Comparison of ENCODE assay signal across 9 cellular contexts in genomic region chr17:82051776-82052637, GRCh38. TPM values are rescaled to one million over a fixed set of nuclear protein-coding genes. Genes with fewer than 3 reads are reported as not detected.
A peak's percentile ranks its signal among the peaks of the same experiment; 100 is the strongest.
DNase-seq lines count a peak whose midpoint lies in the region; ATAC-seq, FAIRE-seq and TF ChIP-seq lines count a peak whose summit lies in the region.
"Had no signal": no experiment of that assay in that cellular context is flagged by ENCODE, and none has a peak within 500 bp of the region (broad histone marks: within the 10 kb centered on the region; RNA-seq: fewer than 3 reads in every experiment).

Gene GPS1, plus strand, starts transcription at chr17:82051898. Its CDS starts 34 bp downstream, at chr17:82051932.
Gene RFNG, minus strand, starts transcription at chr17:82051811. Its CDS starts 45 bp downstream, at chr17:82051766.

- intact Hi-C loops in kidney (cut with DNase I): no loop called here

- peaks cover 5 to 9% of the 10 kb centered on the region in 2 donors for H3K36me3 ChIP-seq in kidney (ENCODE audit: control insufficient read depth in 1 of 2, insufficient read depth in 2 of 2, low read length in 2 of 2)

- ATAC-seq in GM21737 (IDR thresholded peaks at IDR 0.05; ENCODE audit: unreplicated experiment): peak; percentile 58

- H3K9me3 ChIP-seq in kidney (ENCODE audit: control insufficient read depth in 1 of 2, low read length in 2 of 2): no peaks in the 10 kb centered on the region

- TF ChIP-seq CTCF in kidney (IDR thresholded peaks at IDR 0.05; ENCODE audit: borderline replicate concordance, extremely low read depth, insufficient read depth): no peak

- H3K4me1 ChIP-seq in kidney (ENCODE audit: control insufficient read depth in 1 of 2, insufficient read depth in 1 of 2, low read depth in 1 of 2, low read length in 2 of 2): peaks cover 8 to 27% of the 10 kb centered on the region in 2 donors

- H3K4me3 ChIP-seq in kidney (ENCODE audit: low read length in 2 of 2): peak within 1 kb of the TSS; percentile 80 to 82

- DNase-seq in COR-L47 (lab: John Stamatoyannopoulos, UW): peak; percentile 54
- peak; percentile 24 for DNase-seq in NCI-H1694 treated with DMSO at 0.1 percent for 48 hours (lab: John Stamatoyannopoulos, UW)
- DNase-seq in activated CD4-positive, CD25-positive, alpha-beta regulatory T cell treated with anti-CD3 and anti-CD28 coated beads, Interleukin-2, amount 50 U/mL, for 16 hours (ENCODE audit: low read depth, low spot score): peak; percentile 75
- peak in 57 of 61 donors; percentile 21 to 85 (median 60) for DNase-seq in caudate nucleus (lab: John Stamatoyannopoulos, UW)
- peak; percentile 91 for DNase-seq in kidney
- DNase-seq in stimulated activated CD4-positive, alpha-beta T cell treated with anti-CD3 and anti-CD28 coated beads, Interleukin-15, amount 100 ng/mL, for 1 hour (ENCODE audit: low read depth in 1 of 2, low spot score in 1 of 2): peak; percentile 63 to 85
- no peak for DNase-seq in amniotic stem cell (lab: John Stamatoyannopoulos, UW)

- no peak for FAIRE-seq in kidney (lab: Jason Lieb, UNC)
- FAIRE-seq: islet of Langerhans had no signal

- no peak within 1 kb of the TSS for H3K27ac ChIP-seq in caudate nucleus (ENCODE audit: low read depth, low read length)
- H3K27ac ChIP-seq in kidney (ENCODE audit: low read depth in 2 of 2, low read length in 2 of 2): no peak within 1 kb of the TSS

- peak within 1 kb of the TSS; percentile 46 to 69 for H3K9ac ChIP-seq in kidney (ENCODE audit: low read length in 2 of 2)

RNA-seq across cellular contexts. Expression of gene GPS1, which starts in this region (rescaled TPM):
- 99.3 TPM for total RNA-seq in kidney
- 149 TPM for polyA plus RNA-seq in kidney (ENCODE audit: insufficient read depth, low read depth, low replicate concordance)

RNA-seq across cellular contexts. Expression of gene RFNG, which starts in this region (rescaled TPM):
- 29.8 TPM for total RNA-seq in kidney
- polyA plus RNA-seq in kidney (ENCODE audit: insufficient read depth, low read depth, low replicate concordance): 47.3 TPM
